Comparison of ENCODE assay signal across 1 cellular context in genomic region chr19:10580979-10581631, GRCh38.
TF ChIP-seq lines count a peak whose summit lies in the region.

No MANE protein-coding gene starts in this region.

TF ChIP-seq in K562, 482 proteins besides CTCF, POLR2A, EP300 and RAD21 (continued from another document and continues in another):
- TF ChIP-seq CREB3 (tag; conservative IDR thresholded peaks at IDR 0.05; ENCODE audit: low read depth) (no peak), CREM (IDR thresholded peaks at IDR 0.05; ENCODE audit: low read depth) (peak; percentile 43), CBFB (CRISPR knock-in tag; IDR thresholded peaks at IDR 0.05) (no peak), MITF (IDR thresholded peaks at IDR 0.05) (no peak), TFAP4 (CRISPR knock-in tag; IDR thresholded peaks at IDR 0.05; ENCODE audit: borderline replicate concordance) (peak; percentile 76; the same call in 1 of the 2 replicates), HMGXB4 (CRISPR knock-in tag; IDR thresholded peaks at IDR 0.05) (no peak), E2F8 (IDR thresholded peaks at IDR 0.05; ENCODE audit: low read depth, partially characterized antibody) (no peak), KDM1A (IDR thresholded peaks at IDR 0.05) (no peak), RBBP5 (IDR thresholded peaks at IDR 0.05; ENCODE audit: borderline replicate concordance, insufficient read depth, low read length, poor library complexity, severe bottlenecking) (no peak), MXI1 (IDR thresholded peaks at IDR 0.05; ENCODE audit: low read depth, low read length) (0 out of 2 replicates have a peak, but pooled peaks have one; percentile 35), E2F1 (CRISPR knock-in tag; IDR thresholded peaks at IDR 0.05) (peak; percentile 56), RBM25 (IDR thresholded peaks at IDR 0.05; ENCODE audit: low read depth, low read length, severe bottlenecking) (peak; percentile 22), NELFE (IDR thresholded peaks at IDR 0.05; ENCODE audit: insufficient read depth, insufficient read length) (no peak), ATF3 (IDR thresholded peaks at IDR 0.05) (no peak), ATF3 (CRISPR knock-in tag; conservative IDR thresholded peaks at IDR 0.05) (no peak), POLR2B (IDR thresholded peaks at IDR 0.05; ENCODE audit: low read depth, partially characterized antibody) (no peak), PHTF2 (CRISPR knock-in tag; IDR thresholded peaks at IDR 0.05) (no peak), ZNF212 (CRISPR knock-in tag; IDR thresholded peaks at IDR 0.05) (no peak), COPS2 (conservative IDR thresholded peaks at IDR 0.05) (no peak), TAL1 (IDR thresholded peaks at IDR 0.05) (no peak), GATA2 (CRISPR knock-in tag; IDR thresholded peaks at IDR 0.05) (no peak), ZMIZ1 (IDR thresholded peaks at IDR 0.05; ENCODE audit: low read depth in 2 of 2, low read length in 2 of 2) (0 out of 4 replicates have a peak, but pooled peaks of 1 of the 2 experiments have one; percentile 35), KDM4B (IDR thresholded peaks at IDR 0.05; ENCODE audit: borderline replicate concordance in 2 of 2, low read depth in 1 of 2) (peak in 1 of 2 experiments; percentile 31; a peak in 1 of 4 replicates), ESRRB (CRISPR knock-in tag; IDR thresholded peaks at IDR 0.05; ENCODE audit: borderline replicate concordance) (no peak), DLX4 (CRISPR knock-in tag; IDR thresholded peaks at IDR 0.05) (no peak), ZBTB33 (CRISPR knock-in tag; IDR thresholded peaks at IDR 0.05) (peak; percentile 89), RHOXF2B (CRISPR knock-in tag; conservative IDR thresholded peaks at IDR 0.05) (no peak), ZNF77 (CRISPR knock-in tag; IDR thresholded peaks at IDR 0.05) (no peak), CCAR2 (IDR thresholded peaks at IDR 0.05; ENCODE audit: low read depth, low read length) (no peak), SIX5 (IDR thresholded peaks at IDR 0.05; ENCODE audit: borderline replicate concordance in 1 of 2, insufficient read depth in 1 of 2, low read depth in 1 of 2, low read length in 2 of 2) (no peak), BHLHE40 (IDR thresholded peaks at IDR 0.05; ENCODE audit: low read length) (no peak), ID3 (CRISPR knock-in tag; IDR thresholded peaks at IDR 0.05) (no peak), ID3 (tag; IDR thresholded peaks at IDR 0.05) (no peak), MAFF (IDR thresholded peaks at IDR 0.05; ENCODE audit: low read length) (no peak), MTA2 (IDR thresholded peaks at IDR 0.05; ENCODE audit: low read depth) (no peak), ZNF431 (CRISPR knock-in tag; IDR thresholded peaks at IDR 0.05) (no peak), MNT (conservative IDR thresholded peaks at IDR 0.05) (peak; percentile 59 to 79), CBX3 (IDR thresholded peaks at IDR 0.05; ENCODE audit: borderline replicate concordance in 1 of 2, low read length in 2 of 2) (no peak), MLLT1 (IDR thresholded peaks at IDR 0.05) (0 out of 4 replicates have a peak, but pooled peaks of 1 of the 2 experiments have one; percentile 34)
